In the genomic region with DNA sequence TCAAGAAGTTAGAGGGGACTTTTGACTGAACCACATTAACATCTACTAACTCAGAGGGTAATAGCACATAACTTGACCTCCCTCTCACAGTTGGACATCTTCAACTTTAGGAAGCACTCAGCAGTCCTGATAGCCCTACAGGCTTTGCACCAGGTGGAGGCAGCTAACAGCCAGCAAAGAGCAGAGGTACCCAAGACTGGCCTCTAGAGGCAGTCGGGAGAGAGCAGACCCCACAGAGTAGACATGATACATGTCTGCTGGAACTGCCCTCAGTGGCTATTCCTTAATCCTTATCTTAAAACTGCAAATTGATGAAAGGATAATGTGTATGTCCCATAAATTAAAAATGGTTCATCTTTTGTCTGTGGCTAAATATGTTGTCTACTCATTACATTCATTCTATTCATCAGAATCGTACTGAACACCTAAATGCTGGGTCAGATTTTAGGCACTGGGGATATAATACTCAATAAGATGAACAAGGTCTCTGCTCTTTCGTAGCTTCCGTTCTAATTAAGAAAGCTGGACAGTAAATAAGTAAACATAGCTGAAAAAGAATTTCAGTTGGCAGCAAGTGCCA, we compare ENCODE assay signal across 9 cellular contexts. TPM values are rescaled to one million over a fixed set of nuclear protein-coding genes. Genes with fewer than 3 reads are reported as not detected.
DNase-seq lines count a peak whose midpoint lies in the region; ATAC-seq, FAIRE-seq and TF ChIP-seq lines count a peak whose summit lies in the region.
"Had no signal": no experiment of that assay in that cellular context is flagged by ENCODE, and none has a peak within 500 bp of the region (broad histone marks: within the 10 kb centered on the region; RNA-seq: fewer than 3 reads in every experiment).

No MANE protein-coding gene starts in this region.

- no peak overlapping the region for H3K4me3 ChIP-seq in HepG2 (replicated peaks in 1 of 3; ENCODE audit: insufficient read depth in 1 of 3, low read depth in 2 of 3, low read length in 3 of 3)

- no peak overlapping the region for H3K9ac ChIP-seq in HepG2 (ENCODE audit: insufficient read depth, low read depth, low read length)

- no peaks in the 10 kb centered on the region for H3K9me3 ChIP-seq in HepG2 (ENCODE audit: low read length)

- no peaks in the 10 kb centered on the region for H3K27me3 ChIP-seq in HepG2 (ENCODE audit: control insufficient read depth in 1 of 2, insufficient read depth in 2 of 2, low read length in 2 of 2)

- FAIRE-seq in HepG2 (lab: Jason Lieb, UNC): peak; percentile 63
- FAIRE-seq: A204.1 had no signal

- peaks cover 31% of the 10 kb centered on the region for H3K36me3 Mint-ChIP-seq in activated naive CD4-positive, alpha-beta T cell treated with anti-CD3 and anti-CD28 coated beads, Interleukin-2, amount 50 U/mL, for 24 hours

- peak; percentile 75 for TF ChIP-seq CTCF in HepG2 (CRISPR knock-in tag; IDR thresholded peaks at IDR 0.05)

- DNase-seq in DMS53 (lab: John Stamatoyannopoulos, UW) (peak; percentile 44), DMS53 treated with DMSO at 0.1 percent for 48 hours (lab: John Stamatoyannopoulos, UW; ENCODE audit: unreplicated experiment) (no peak), HCEC 1CT (peak; percentile 65), NCI-H226 (peak; percentile 56), HepG2 (ENCODE audit: low spot score) (peak; percentile 65), NCI-H2029 (lab: John Stamatoyannopoulos, UW) (no peak)

- no peak overlapping the region for H3K27ac ChIP-seq in HepG2 (ENCODE audit: extremely low read length, insufficient read depth, low read length)

- H3K36me3 ChIP-seq in HepG2 (replicated peaks in 1 of 2; ENCODE audit: control insufficient read depth in 1 of 2, insufficient read depth in 2 of 2, low read length in 2 of 2): peaks cover 3 to 37% of the 10 kb centered on the region in 2 experiments

- in situ Hi-C loops in HepG2 (cut with HindIII; ENCODE audit: extremely low pct_ligation_motif_present, low pct_unique_long_range_greater_than_20kb): no loop called here

- H3K79me2 ChIP-seq in HepG2 (ENCODE audit: insufficient read depth, low read length): peaks cover 10% of the 10 kb centered on the region

- TF ChIP-seq POLR2A in HepG2 (IDR thresholded peaks at IDR 0.05; ENCODE audit: insufficient read depth in 1 of 2, low read depth in 2 of 2, low read length in 2 of 2): no peak

- TF ChIP-seq RAD21 in HepG2 (CRISPR knock-in tag; IDR thresholded peaks at IDR 0.05): no peak

- H3K9me3 Mint-ChIP-seq in activated naive CD4-positive, alpha-beta T cell treated with anti-CD3 and anti-CD28 coated beads, Interleukin-2, amount 50 U/mL, for 24 hours: no peaks in the 10 kb centered on the region

- H3K27ac Mint-ChIP-seq in activated naive CD4-positive, alpha-beta T cell treated with anti-CD3 and anti-CD28 coated beads, Interleukin-2, amount 50 U/mL, for 24 hours: peak overlapping the region; percentile 51

- H3K4me3 Mint-ChIP-seq in activated naive CD4-positive, alpha-beta T cell treated with anti-CD3 and anti-CD28 coated beads, Interleukin-2, amount 50 U/mL, for 24 hours: no peak overlapping the region

- 77% methylated on average over 4 of the region's 4 CpGs for WGBS in HepG2 (ENCODE audit: low lambda C conversion rate)

- TF ChIP-seq EP300 in HepG2 (IDR thresholded peaks at IDR 0.05; ENCODE audit: low read depth in 2 of 2, low read length in 2 of 2) (no peak), HepG2 (CRISPR knock-in tag; IDR thresholded peaks at IDR 0.05; ENCODE audit: borderline replicate concordance) (no peak)

- no peak overlapping the region for H2AFZ ChIP-seq in HepG2 (ENCODE audit: low read length)

- intact Hi-C loops in HepG2 (cut with micrococcal nuclease; ENCODE audit: unreplicated experiment): loop anchor here (1.0 to 2.0 kb wide), 2 partner anchors 24 to 48 kb away; no protein-coding TSS in a partner anchor

- no TSS peak for BruUV-seq in HepG2 (replicated peaks; lab: Mats Ljungman, UMichigan)

- POLR2A ChIA-PET in HepG2 (lab: Yijun Ruan, JAX): interaction anchor here (0.7 kb wide), 1 partner anchor 27 kb away, joined by 3 read pairs; no protein-coding TSS in a partner anchor

- H3K4me1 ChIP-seq in HepG2 (ENCODE audit: insufficient read depth, low read length): no peaks in the 10 kb centered on the region

- H3K4me2 ChIP-seq in HepG2 (ENCODE audit: low read depth, low read length): no peak overlapping the region

- CTCF ChIA-PET in HepG2 (lab: Yijun Ruan, JAX; ENCODE audit: low intra/inter-chr PET ratio, low total read pairs): interaction anchor here (1.1 kb wide), 1 partner anchor 50 kb away, joined by 4 read pairs; a partner anchor contains a TSS

- H3K4me1 Mint-ChIP-seq in activated naive CD4-positive, alpha-beta T cell treated with anti-CD3 and anti-CD28 coated beads, Interleukin-2, amount 50 U/mL, for 24 hours: peaks cover 63% of the 10 kb centered on the region

- peak; percentile 100 for ATAC-seq in HepG2
- no peak for ATAC-seq in GM18870 (IDR thresholded peaks at IDR 0.05; ENCODE audit: unreplicated experiment)

- no peaks in the 10 kb centered on the region for H3K27me3 Mint-ChIP-seq in activated naive CD4-positive, alpha-beta T cell treated with anti-CD3 and anti-CD28 coated beads, Interleukin-2, amount 50 U/mL, for 24 hours

- no peaks in the 10 kb centered on the region for H4K20me1 ChIP-seq in HepG2 (ENCODE audit: insufficient read depth, low read length)

TF ChIP-seq in HepG2, 621 proteins besides CTCF, POLR2A, EP300 and RAD21 (continues in another document):
- TF ChIP-seq, protein P1, sequence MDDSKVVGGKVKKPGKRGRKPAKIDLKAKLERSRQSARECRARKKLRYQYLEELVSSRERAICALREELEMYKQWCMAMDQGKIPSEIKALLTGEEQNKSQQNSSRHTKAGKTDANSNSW (CRISPR knock-in tag; IDR thresholded peaks at IDR 0.05; ENCODE audit: borderline replicate concordance): no peak
- TF ChIP-seq ZNF331 (CRISPR knock-in tag; IDR thresholded peaks at IDR 0.05) (0 out of 2 replicates have a peak, but pooled peaks have one; percentile 19), SP140L (CRISPR knock-in tag; IDR thresholded peaks at IDR 0.05; ENCODE audit: borderline replicate concordance) (0 out of 2 replicates have a peak, but pooled peaks have one; percentile 34), KDM2A (CRISPR knock-in tag; IDR thresholded peaks at IDR 0.05; ENCODE audit: borderline replicate concordance, low read depth) (peak; percentile 57; the same call in 1 of the 2 replicates), DR1 (CRISPR knock-in tag; IDR thresholded peaks at IDR 0.05) (no peak), XRCC5 (optimal IDR thresholded peaks at IDR 0.05; ENCODE audit: low read length) (peak; percentile 72), SMC3 (IDR thresholded peaks at IDR 0.05; ENCODE audit: low read length) (peak; percentile 38; the same call in 1 of the 2 replicates), ZC3H4 (CRISPR knock-in tag; IDR thresholded peaks at IDR 0.05; ENCODE audit: borderline replicate concordance) (no peak), HOXA3 (CRISPR knock-in tag; IDR thresholded peaks at IDR 0.05) (no peak)
- TF ChIP-seq, protein P2, sequence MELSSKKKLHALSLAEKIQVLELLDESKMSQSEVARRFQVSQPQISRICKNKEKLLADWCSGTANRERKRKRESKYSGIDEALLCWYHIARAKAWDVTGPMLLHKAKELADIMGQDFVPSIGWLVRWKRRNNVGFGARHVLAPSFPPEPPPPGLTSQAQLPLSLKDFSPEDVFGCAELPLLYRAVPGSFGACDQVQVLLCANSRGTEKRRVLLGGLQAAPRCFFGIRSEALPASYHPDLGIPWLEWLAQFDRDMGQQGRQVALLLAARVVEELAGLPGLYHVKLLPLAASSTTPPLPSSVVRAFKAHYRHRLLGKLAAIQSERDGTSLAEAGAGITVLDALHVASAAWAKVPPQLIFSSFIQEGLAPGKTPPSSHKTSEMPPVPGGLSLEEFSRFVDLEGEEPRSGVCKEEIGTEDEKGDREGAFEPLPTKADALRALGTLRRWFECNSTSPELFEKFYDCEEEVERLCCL (CRISPR knock-in tag; IDR thresholded peaks at IDR 0.05; ENCODE audit: borderline replicate concordance): no peak
- TF ChIP-seq, protein P3, sequence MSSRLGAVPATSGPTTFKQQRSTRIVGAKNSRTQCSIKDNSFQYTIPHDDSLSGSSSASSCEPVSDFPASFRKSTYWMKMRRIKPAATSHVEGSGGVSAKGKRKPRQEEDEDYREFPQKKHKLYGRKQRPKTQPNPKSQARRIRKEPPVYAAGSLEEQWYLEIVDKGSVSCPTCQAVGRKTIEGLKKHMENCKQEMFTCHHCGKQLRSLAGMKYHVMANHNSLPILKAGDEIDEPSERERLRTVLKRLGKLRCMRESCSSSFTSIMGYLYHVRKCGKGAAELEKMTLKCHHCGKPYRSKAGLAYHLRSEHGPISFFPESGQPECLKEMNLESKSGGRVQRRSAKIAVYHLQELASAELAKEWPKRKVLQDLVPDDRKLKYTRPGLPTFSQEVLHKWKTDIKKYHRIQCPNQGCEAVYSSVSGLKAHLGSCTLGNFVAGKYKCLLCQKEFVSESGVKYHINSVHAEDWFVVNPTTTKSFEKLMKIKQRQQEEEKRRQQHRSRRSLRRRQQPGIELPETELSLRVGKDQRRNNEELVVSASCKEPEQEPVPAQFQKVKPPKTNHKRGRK (CRISPR knock-in tag; IDR thresholded peaks at IDR 0.05): no peak

RNA-seq across cellular contexts. Expression of a gene that starts 49.8 kb away (rescaled TPM):
- total RNA-seq in HepG2 (2016; rRNA removed; fragmentation: Illumina TruSeq; extraction: Trizol): 45.3 and 59.5 TPM in 2 replicates
- 9.2 and 9.7 TPM in 2 replicates for total RNA-seq in HepG2 (2016; cell fraction: cytosol; rRNA removed; fragmentation: Illumina TruSeq; extraction: Trizol; ENCODE audit: low read depth)
- total RNA-seq in HepG2 (2016; cell fraction: insoluble cytoplasmic fraction; rRNA removed; fragmentation: Illumina TruSeq; extraction: Trizol): 46.6 and 55.2 TPM in 2 replicates
- 21.6 and 23.9 TPM in 2 replicates for total RNA-seq in HepG2 (2016; cell fraction: membrane; rRNA removed; fragmentation: Illumina TruSeq; extraction: Trizol)
- total RNA-seq in HepG2 (2016; cell fraction: nucleus; rRNA removed; fragmentation: Illumina TruSeq; extraction: Trizol): 33.9 and 39.0 TPM in 2 replicates
- polyA plus RNA-seq in HepG2 (2011; rRNA removed): 18.8 and 19.3 TPM in 2 replicates
- polyA plus RNA-seq in HepG2 (2011; cell fraction: cytosol; rRNA removed): 8.2 and 15.0 TPM in 2 replicates
- 10.7 and 15.8 TPM in 2 replicates for polyA plus RNA-seq in HepG2 (2011; cell fraction: nucleus; rRNA removed)
- polyA plus RNA-seq in HepG2 (2012): 26.1 and 26.8 TPM in 2 replicates
- 2.2 and 2.5 TPM in 2 replicates for polyA plus RNA-seq in HepG2 (2016; cell fraction: cytosol; fragmentation: Illumina TruSeq; extraction: Trizol; ENCODE audit: low read depth)
- polyA plus RNA-seq in HepG2 (2016; cell fraction: insoluble cytoplasmic fraction; fragmentation: Illumina TruSeq; extraction: Trizol; ENCODE audit: low read depth): 44.1 and 46.7 TPM in 2 replicates
- polyA plus RNA-seq in HepG2 (2016; cell fraction: membrane; fragmentation: Illumina TruSeq; extraction: Trizol; ENCODE audit: low read depth): 10.7 and 11.2 TPM in 2 replicates
- 30.1 and 35.6 TPM in 2 replicates for polyA plus RNA-seq in HepG2 (2016; cell fraction: nucleus; fragmentation: Illumina TruSeq; extraction: Trizol; ENCODE audit: insufficient read depth, low read depth)
- 20.0 and 27.9 TPM in 2 replicates for polyA minus RNA-seq in HepG2 (2011; rRNA and poly(A)+ RNA removed; ENCODE audit: low replicate concordance)
- polyA minus RNA-seq in HepG2 (2011; cell fraction: cytosol; rRNA and poly(A)+ RNA removed): 24.9 and 29.5 TPM in 2 replicates
- polyA minus RNA-seq in HepG2 (2011; cell fraction: nucleus; rRNA and poly(A)+ RNA removed): 29.0 and 50.4 TPM in 2 replicates

Comparison
In these comparisons a context has a peak if more than half of its experiments do, and no peak if none do; other contexts are left out.
1. DNase-seq: peak in DMS53 (single experiment), HCEC 1CT (single experiment), NCI-H226 (single experiment) and HepG2 (single experiment); none in DMS53 treated with DMSO at 0.1 percent for 48 hours (single experiment) and NCI-H2029 (single experiment).